Comparison of ENCODE assay signal across 2 cellular contexts in genomic region chr1:228474507-228474906, GRCh38.
TF ChIP-seq lines count a peak whose summit lies in the region.

No MANE protein-coding gene starts in this region.

TF ChIP-seq in GM23338, 12 proteins besides CTCF, POLR2A, EP300 and RAD21:
- TF ChIP-seq ZNF331 (CRISPR knock-in tag; IDR thresholded peaks at IDR 0.05; ENCODE audit: low read depth) = no peak
- no peak for TF ChIP-seq EZH2 (IDR thresholded peaks at IDR 0.05; ENCODE audit: low read depth, unreplicated experiment)
- no peak for TF ChIP-seq ZNF462 (CRISPR knock-in tag; IDR thresholded peaks at IDR 0.05)
- no peak for TF ChIP-seq NANOG (IDR thresholded peaks at IDR 0.05; ENCODE audit: borderline replicate concordance)
- TF ChIP-seq EZH2phosphoT487 (IDR thresholded peaks at IDR 0.05; ENCODE audit: unreplicated experiment) = no peak
- no peak for TF ChIP-seq ZNF114 (CRISPR knock-in tag; IDR thresholded peaks at IDR 0.05)
- no peak for TF ChIP-seq JUNB (IDR thresholded peaks at IDR 0.05; ENCODE audit: unreplicated experiment)
- TF ChIP-seq STAT1 (IDR thresholded peaks at IDR 0.05; ENCODE audit: unreplicated experiment) = no peak
- no peak for TF ChIP-seq POLR2AphosphoS5 (IDR thresholded peaks at IDR 0.05; ENCODE audit: low read depth)

TF ChIP-seq in H1, 55 proteins besides CTCF, POLR2A, EP300 and RAD21:
- no peak for TF ChIP-seq RNF2 (IDR thresholded peaks at IDR 0.05; ENCODE audit: borderline replicate concordance, low read depth, low read length, missing control alignments, poor library complexity, severe bottlenecking)
- peak; percentile 86 for TF ChIP-seq E2F6 (IDR thresholded peaks at IDR 0.05)
- peak; percentile 82 for TF ChIP-seq MAX (IDR thresholded peaks at IDR 0.05)
- TF ChIP-seq SP4 (IDR thresholded peaks at IDR 0.05; ENCODE audit: low read length) = no peak
